ENCODE assay signal across 10 cellular contexts in genomic region chr16:67651039-67651438, GRCh38.
"Had no signal": no experiment of that assay in that cellular context is flagged by ENCODE, and none has a peak within 500 bp of the region (broad histone marks: within the 10 kb centered on the region; RNA-seq: fewer than 3 reads in every experiment).

No MANE protein-coding gene starts in this region.

- H3K27me3 ChIP-seq: neutrophil had no signal

- H3K36me3 ChIP-seq: neutrophil had no signal

- H3K9me3 ChIP-seq: neutrophil, SJSA1, tibial artery had no signal

- H3K27ac ChIP-seq: neutrophil, SJSA1, tibial artery had no signal

- ATAC-seq: activated CD4-positive, CD25-positive, alpha-beta regulatory T cell treated with anti-CD3 and anti-CD28 coated beads, Interleukin-2, amount 50 U/mL, for 24 hours; left colon had no signal

- H3K4me3 ChIP-seq: SJSA1, tibial artery had no signal

- DNase-seq: activated gamma-delta T cell treated with Interleukin-2 at 50 U/mL for 16 hours; activated T-cell treated with anti-CD3 and anti-CD28 coated beads, Interleukin-2, amount 50 U/mL, for 48 hours; left colon; stimulated activated CD4-positive, alpha-beta T cell treated with anti-CD3 and anti-CD28 coated beads, Interleukin-12 subunit alpha, Interleukin-12 subunit beta, amount 100 ng/mL, for 4 hours; stimulated activated CD4-positive, alpha-beta T cell treated with anti-CD3 and anti-CD28 coated beads, Interleukin-2, amount 100 ng/mL, for 24 hours; T-helper 9 cell; tibial artery had no signal
